ENCODE assay signal across 8 cellular contexts in genomic region chr14:92513204-92513965, GRCh38. TPM values are rescaled to one million over a fixed set of nuclear protein-coding genes. Genes with fewer than 3 reads are reported as not detected.
DNase-seq lines count a peak whose midpoint lies in the region; ATAC-seq, FAIRE-seq and TF ChIP-seq lines count a peak whose summit lies in the region.

TSS of gene RIN3 (plus strand) at chr14:92513781. CDS start at chr14:92513933, 152 bp downstream.

- peak within 1 kb of the TSS; percentile 83 for H3K4me3 ChIP-seq in GM08714 (ENCODE audit: low read length)
- peak within 1 kb of the TSS; percentile 74 for H3K4me3 ChIP-seq in NB4 (ENCODE audit: low read depth, low read length)
- peak within 1 kb of the TSS; percentile 71 for H3K4me3 ChIP-seq in fibroblast of pulmonary artery (replicated peaks; ENCODE audit: low read depth, low read length)

- H3K4me1 Mint-ChIP-seq in activated T-cell treated with anti-CD3 and anti-CD28 coated beads, Interleukin-2, amount 50 U/mL, for 72 hours (ENCODE audit: low read depth): peaks cover 27% of the 10 kb centered on the region
- peaks cover 38 to 46% of the 10 kb centered on the region in 2 donors for H3K4me1 Mint-ChIP-seq in natural killer cell treated with Interleukin-12 subunit alpha and Interleukin-12 subunit beta and Interleukin-15 and Interleukin-18, amount 100 ng/mL, for 72 hours (ENCODE audit: low read depth in 2 of 2)

- peak within 1 kb of the TSS; percentile 63 to 80 for H3K4me3 Mint-ChIP-seq in activated T-cell treated with anti-CD3 and anti-CD28 coated beads, Interleukin-2, amount 50 U/mL, for 72 hours
- H3K4me3 Mint-ChIP-seq in natural killer cell treated with Interleukin-12 subunit alpha and Interleukin-12 subunit beta and Interleukin-15 and Interleukin-18, amount 100 ng/mL, for 72 hours: peak within 1 kb of the TSS; percentile 87

- TF ChIP-seq POLR2A in NB4 (IDR thresholded peaks at IDR 0.05; ENCODE audit: extremely low read depth, insufficient read length): peak; percentile 62

- DNase-seq in H4 (ENCODE audit: low spot score) (peak; percentile 24), NB4 (ENCODE audit: low read depth) (peak; percentile 85), fibroblast of pulmonary artery (ENCODE audit: low read depth) (peak; percentile 64), urothelium cell line (ENCODE audit: low spot score) (peak; percentile 46), cerebellum (ENCODE audit: low spot score) (no peak)
- peak; percentile 54 to 69 for DNase-seq in activated T-cell treated with anti-CD3 and anti-CD28 coated beads, Interleukin-2, amount 50 U/mL, for 72 hours
- peak; percentile 91 for DNase-seq in natural killer cell treated with Interleukin-12 subunit alpha and Interleukin-12 subunit beta and Interleukin-15 and Interleukin-18, amount 100 ng/mL, for 72 hours (ENCODE audit: low spot score)

- TF ChIP-seq CTCF in NB4 (IDR thresholded peaks at IDR 0.05; ENCODE audit: low read depth, low read length) (no peak), fibroblast of pulmonary artery (IDR thresholded peaks at IDR 0.05; ENCODE audit: low read length, missing control alignments) (no peak)

- no peaks in the 10 kb centered on the region for H3K9me3 Mint-ChIP-seq in activated T-cell treated with anti-CD3 and anti-CD28 coated beads, Interleukin-2, amount 50 U/mL, for 72 hours
- H3K9me3 Mint-ChIP-seq in natural killer cell treated with Interleukin-12 subunit alpha and Interleukin-12 subunit beta and Interleukin-15 and Interleukin-18, amount 100 ng/mL, for 72 hours: no peaks in the 10 kb centered on the region

- peak within 1 kb of the TSS; percentile 57 for H3K27ac Mint-ChIP-seq in activated T-cell treated with anti-CD3 and anti-CD28 coated beads, Interleukin-2, amount 50 U/mL, for 72 hours
- H3K27ac Mint-ChIP-seq in natural killer cell treated with Interleukin-12 subunit alpha and Interleukin-12 subunit beta and Interleukin-15 and Interleukin-18, amount 100 ng/mL, for 72 hours: peak within 1 kb of the TSS; percentile 99 to 100

- peaks cover 3% of the 10 kb centered on the region for H3K27me3 Mint-ChIP-seq in activated T-cell treated with anti-CD3 and anti-CD28 coated beads, Interleukin-2, amount 50 U/mL, for 72 hours (ENCODE audit: low read depth)
- no peaks in the 10 kb centered on the region for H3K27me3 Mint-ChIP-seq in natural killer cell treated with Interleukin-12 subunit alpha and Interleukin-12 subunit beta and Interleukin-15 and Interleukin-18, amount 100 ng/mL, for 72 hours

- ATAC-seq in activated T-cell treated with anti-CD3 and anti-CD28 coated beads, Interleukin-2, amount 50 U/mL, for 72 hours (replicated peaks in 1 of 2): peak; percentile 69 to 78
- ATAC-seq in natural killer cell treated with Interleukin-12 subunit alpha and Interleukin-12 subunit beta and Interleukin-15 and Interleukin-18, amount 100 ng/mL, for 72 hours: peak; percentile 78 to 87

- no peak for FAIRE-seq in urothelium cell line (lab: Jason Lieb, UNC)

- no peaks in the 10 kb centered on the region for H3K36me3 Mint-ChIP-seq in activated T-cell treated with anti-CD3 and anti-CD28 coated beads, Interleukin-2, amount 50 U/mL, for 72 hours (ENCODE audit: insufficient read depth in 2 of 2)
- peaks cover 4% of the 10 kb centered on the region for H3K36me3 Mint-ChIP-seq in natural killer cell treated with Interleukin-12 subunit alpha and Interleukin-12 subunit beta and Interleukin-15 and Interleukin-18, amount 100 ng/mL, for 72 hours

RNA-seq across cellular contexts. Expression of gene RIN3, which starts in this region (rescaled TPM):
- total RNA-seq in H4 (2014; rRNA removed; shearing (Covaris generic)): 1.2 and 1.7 TPM in 2 replicates
- 10 to 100 TPM; 33.6 to 36.3 TPM for total RNA-seq in activated T-cell treated with anti-CD3 and anti-CD28 coated beads, Interleukin-2, amount 50 U/mL, for 72 hours
- total RNA-seq in natural killer cell treated with Interleukin-12 subunit alpha and Interleukin-12 subunit beta and Interleukin-15 and Interleukin-18, amount 100 ng/mL, for 72 hours: 100 to 1,000 TPM; 151 to 202 TPM
- 1.5 TPM for total RNA-seq in cerebellum

Comparison
In these comparisons a context has a peak if more than half of its experiments do, and no peak if none do; other contexts are left out.
1. RNA of gene RIN3 (total RNA-seq): 151 to 202 TPM in natural killer cell treated with Interleukin-12 subunit alpha and Interleukin-12 subunit beta and Interleukin-15 and Interleukin-18, amount 100 ng/mL, for 72 hours and 33.6 to 36.3 TPM in activated T-cell treated with anti-CD3 and anti-CD28 coated beads, Interleukin-2, amount 50 U/mL, for 72 hours; 1.2 to 1.7 TPM in H4 and 1.5 TPM in cerebellum (single experiment); every median in the first group is over 10 times any median in the second.
2. RNA of gene RIN3 (total RNA-seq): 151 to 202 TPM in natural killer cell treated with Interleukin-12 subunit alpha and Interleukin-12 subunit beta and Interleukin-15 and Interleukin-18, amount 100 ng/mL, for 72 hours; 33.6 to 36.3 TPM in activated T-cell treated with anti-CD3 and anti-CD28 coated beads, Interleukin-2, amount 50 U/mL, for 72 hours; every median in the first group is over 4 times any median in the second.
3. Peak in every context shown above with its lines, with median percentiles within 50 percentile points of each other: H3K4me3 ChIP-seq.